ENCODE assay signal across 8 cellular contexts in genomic region chr13:28493740-28494536, GRCh38. TPM values are rescaled to one million over a fixed set of nuclear protein-coding genes. Genes with fewer than 3 reads are reported as not detected.
DNase-seq lines count a peak whose midpoint lies in the region; ATAC-seq lines count a peak whose summit lies in the region.

No MANE protein-coding gene starts in this region.

- H3K27me3 Mint-ChIP-seq in T-helper 1 cell treated with Interleukin-12 subunit alpha and Interleukin-12 subunit beta and Interleukin-4 antibody, amounts not matched to agents 30 μg/mL and 1 μg/mL, for 36 hours (ENCODE audit: low read depth): peaks cover 51% of the 10 kb centered on the region
- peaks cover 65% of the 10 kb centered on the region for H3K27me3 Mint-ChIP-seq in activated T-cell treated with anti-CD3 and anti-CD28 coated beads, Interleukin-2, amount 50 U/mL, for 4 hours (ENCODE audit: low read depth)

- no peaks in the 10 kb centered on the region for H3K36me3 ChIP-seq in stomach smooth muscle (ENCODE audit: control insufficient read depth in 2 of 2, insufficient read depth in 2 of 2, low read length in 2 of 2)

- DNase-seq in T-helper 1 cell (no peak), iris pigment epithelial cell (ENCODE audit: low read depth) (peak; percentile 31), superior temporal gyrus (ENCODE audit: extremely low spot score) (no peak)
- no peak for DNase-seq in activated T-cell treated with anti-CD3 and anti-CD28 coated beads, Interleukin-2, amount 50 U/mL, for 4 hours

- peak; percentile 11 to 13 for ATAC-seq in activated T-cell treated with anti-CD3 and anti-CD28 coated beads, Interleukin-2, amount 50 U/mL, for 4 hours
- no peak for ATAC-seq in HG03025 (IDR thresholded peaks at IDR 0.05; ENCODE audit: low FRiP score, unreplicated experiment)
- ATAC-seq in GM19463 (IDR thresholded peaks at IDR 0.05; ENCODE audit: unreplicated experiment): no peak

- H3K9ac ChIP-seq in stomach smooth muscle (ENCODE audit: low read length in 2 of 2): no peak overlapping the region

- H3K27ac Mint-ChIP-seq in T-helper 1 cell treated with Interleukin-12 subunit alpha and Interleukin-12 subunit beta and Interleukin-4 antibody, amounts not matched to agents 30 μg/mL and 1 μg/mL, for 36 hours: no peak overlapping the region

- H3K4me3 ChIP-seq in stomach smooth muscle (ENCODE audit: low read length in 2 of 2): peak overlapping the region; percentile 6 to 64

- H3K4me3 Mint-ChIP-seq in T-helper 1 cell treated with Interleukin-12 subunit alpha and Interleukin-12 subunit beta and Interleukin-4 antibody, amounts not matched to agents 30 μg/mL and 1 μg/mL, for 36 hours: peak overlapping the region; percentile 72
- peak overlapping the region; percentile 65 for H3K4me3 Mint-ChIP-seq in activated T-cell treated with anti-CD3 and anti-CD28 coated beads, Interleukin-2, amount 50 U/mL, for 4 hours

- peaks cover 26% of the 10 kb centered on the region for H3K4me1 Mint-ChIP-seq in T-helper 1 cell treated with Interleukin-12 subunit alpha and Interleukin-12 subunit beta and Interleukin-4 antibody, amounts not matched to agents 30 μg/mL and 1 μg/mL, for 36 hours (ENCODE audit: low read depth)
- peaks cover 4% of the 10 kb centered on the region for H3K4me1 Mint-ChIP-seq in activated T-cell treated with anti-CD3 and anti-CD28 coated beads, Interleukin-2, amount 50 U/mL, for 4 hours (ENCODE audit: low read depth)

- no peaks in the 10 kb centered on the region for H3K9me3 ChIP-seq in stomach smooth muscle (ENCODE audit: control insufficient read depth in 2 of 2, low read length in 2 of 2)

- H3K9me3 Mint-ChIP-seq in T-helper 1 cell treated with Interleukin-12 subunit alpha and Interleukin-12 subunit beta and Interleukin-4 antibody, amounts not matched to agents 30 μg/mL and 1 μg/mL, for 36 hours: no peaks in the 10 kb centered on the region
- no peaks in the 10 kb centered on the region for H3K9me3 Mint-ChIP-seq in activated T-cell treated with anti-CD3 and anti-CD28 coated beads, Interleukin-2, amount 50 U/mL, for 4 hours

- H3K36me3 Mint-ChIP-seq in T-helper 1 cell treated with Interleukin-12 subunit alpha and Interleukin-12 subunit beta and Interleukin-4 antibody, amounts not matched to agents 30 μg/mL and 1 μg/mL, for 36 hours (ENCODE audit: low read depth): peaks cover 3% of the 10 kb centered on the region
- no peaks in the 10 kb centered on the region for H3K36me3 Mint-ChIP-seq in activated T-cell treated with anti-CD3 and anti-CD28 coated beads, Interleukin-2, amount 50 U/mL, for 4 hours (ENCODE audit: insufficient read depth)

- no peak overlapping the region for H3K27ac ChIP-seq in stomach smooth muscle (ENCODE audit: low read length)

- peaks cover 17% of the 10 kb centered on the region for H3K4me1 ChIP-seq in stomach smooth muscle (ENCODE audit: control insufficient read depth, insufficient read depth, low read length)

- peaks cover 32 to 68% of the 10 kb centered on the region in 2 donors for H3K27me3 ChIP-seq in stomach smooth muscle (ENCODE audit: control insufficient read depth in 1 of 2, insufficient read depth in 2 of 2, low read length in 2 of 2)

RNA-seq across cellular contexts. Expression of gene FLT1, which starts 1.0 kb away (rescaled TPM):
- total RNA-seq in activated T-cell treated with anti-CD3 and anti-CD28 coated beads, Interleukin-2, amount 50 U/mL, for 4 hours: 10 to 100 TPM; 14.7 to 29.0 (median 18.8) TPM

Comparison
In these comparisons a context has a peak if more than half of its experiments do, and no peak if none do; other contexts are left out.
1. ATAC-seq: peak in activated T-cell treated with anti-CD3 and anti-CD28 coated beads, Interleukin-2, amount 50 U/mL, for 4 hours (2 of 2); none in HG03025 (single experiment) and GM19463 (single experiment).